Comparison of ENCODE assay signal across 17 cellular contexts in genomic region chr22:50420581-50420980, GRCh38. TPM values are rescaled to one million over a fixed set of nuclear protein-coding genes. Genes with fewer than 3 reads are reported as not detected.
DNase-seq lines count a peak whose midpoint lies in the region; ATAC-seq and TF ChIP-seq lines count a peak whose summit lies in the region.
"Had no signal": no experiment of that assay in that cellular context is flagged by ENCODE, and none has a peak within 500 bp of the region (broad histone marks: within the 10 kb centered on the region; RNA-seq: fewer than 3 reads in every experiment).

No MANE protein-coding gene starts in this region.

- H3K9ac ChIP-seq in neuronal stem cell (ENCODE audit: low read depth, low read length, poor library complexity) = peak overlapping the region; percentile 27

- H3K36me3 ChIP-seq in GM23338 (ENCODE audit: insufficient read depth) = peaks cover 9% of the 10 kb centered on the region
- peaks cover 72 to 95% of the 10 kb centered on the region in 2 donors for H3K36me3 ChIP-seq in neuronal stem cell (replicated peaks in 1 of 2; ENCODE audit: control insufficient read depth in 2 of 2, insufficient read depth in 2 of 2, low read length in 2 of 2)

- no peaks in the 10 kb centered on the region for H3K9me3 ChIP-seq in neuronal stem cell (replicated peaks in 1 of 2; ENCODE audit: control insufficient read depth in 2 of 2, insufficient read depth in 1 of 2, low read depth in 1 of 2, low read length in 2 of 2)
- H3K9me3 ChIP-seq: BLaER1 treated with 17β-estradiol and CSF1 and Interleukin-3, amounts not matched to agents 10 nM and 100 nM; HAP-1 had no signal

- no peak overlapping the region for H3K23ac ChIP-seq in neuronal stem cell (ENCODE audit: low read depth, low read length, poor library complexity)

- no peaks in the 10 kb centered on the region for H3K4me1 ChIP-seq in GM23338 (ENCODE audit: insufficient read depth)
- H3K4me1 ChIP-seq in neuronal stem cell (ENCODE audit: control insufficient read depth in 2 of 2, insufficient read depth in 1 of 2, low read depth in 1 of 2, low read length in 2 of 2) = no peaks in the 10 kb centered on the region
- H3K4me1 ChIP-seq: HAP-1 had no signal

- H3K79me2 ChIP-seq in GM23338 (replicated peaks; ENCODE audit: insufficient read depth) = no peaks in the 10 kb centered on the region

- H3K27ac Mint-ChIP-seq in activated naive CD4-positive, alpha-beta T cell treated with anti-CD3 and anti-CD28 coated beads, Interleukin-2, amount 50 U/mL, for 24 hours = peak overlapping the region; percentile 46
- no peak overlapping the region for H3K27ac Mint-ChIP-seq in activated naive CD4-positive, alpha-beta T cell treated with anti-CD3 and anti-CD28 coated beads for 36 hours
- H3K27ac Mint-ChIP-seq in GM23338 = 0 out of 2 replicates have a peak overlapping the region, but pooled peaks have one; percentile 39
- peak overlapping the region; percentile 36 for H3K27ac Mint-ChIP-seq in activated T-helper 17 cell treated with anti-CD3 and anti-CD28 coated beads, Interleukin-2, amount 50 U/mL, for 72 hours
- H3K27ac Mint-ChIP-seq: B cell; CD8-positive, alpha-beta T cell had no signal

- H3K4me1 Mint-ChIP-seq in activated naive CD4-positive, alpha-beta T cell treated with anti-CD3 and anti-CD28 coated beads, Interleukin-2, amount 50 U/mL, for 24 hours = peaks cover 5% of the 10 kb centered on the region
- H3K4me1 Mint-ChIP-seq in activated naive CD4-positive, alpha-beta T cell treated with anti-CD3 and anti-CD28 coated beads for 36 hours (ENCODE audit: low read depth) = no peaks in the 10 kb centered on the region
- H3K4me1 Mint-ChIP-seq in GM23338 = no peaks in the 10 kb centered on the region
- no peaks in the 10 kb centered on the region for H3K4me1 Mint-ChIP-seq in activated T-helper 17 cell treated with anti-CD3 and anti-CD28 coated beads, Interleukin-2, amount 50 U/mL, for 72 hours
- H3K4me1 Mint-ChIP-seq: B cell had no signal

- no peaks in the 10 kb centered on the region for H3F3A ChIP-seq in GM23338 (replicated peaks; ENCODE audit: low read depth)

- H3K27me3 ChIP-seq in GM23338 (ENCODE audit: insufficient read depth) (no peaks in the 10 kb centered on the region), neuronal stem cell (ENCODE audit: control insufficient read depth in 3 of 3, insufficient read depth in 3 of 3, low read depth in 1 of 3, low read length in 3 of 3) (no peaks in the 10 kb centered on the region)
- H3K27me3 ChIP-seq: BLaER1 treated with 17β-estradiol and CSF1 and Interleukin-3, amounts not matched to agents 10 nM and 100 nM had no signal

- CTCF ChIA-PET in activated naive CD4-positive, alpha-beta T cell treated with anti-CD3 and anti-CD28 coated beads for 36 hours (lab: Charles Lee) = interaction anchor here (0.8 kb wide), 1 partner anchor 18 kb away, joined by 4 read pairs; no protein-coding TSS in a partner anchor

- no peak overlapping the region for H2BK12ac ChIP-seq in neuronal stem cell (ENCODE audit: low read length)

- H3K4me3 ChIP-seq in GM23338 (no peak overlapping the region), neuronal stem cell (ENCODE audit: low read length in 2 of 2) (no peak overlapping the region)
- H3K4me3 ChIP-seq: BLaER1 treated with 17β-estradiol and CSF1 and Interleukin-3, amounts not matched to agents 10 nM and 100 nM; GM12878; HAP-1 had no signal

- H3K9me2 ChIP-seq in GM23338 (ENCODE audit: insufficient read depth) = no peaks in the 10 kb centered on the region

- H3K4me2 ChIP-seq in GM23338 = no peak overlapping the region
- H3K4me2 ChIP-seq in neuronal stem cell (ENCODE audit: insufficient read depth, low read length, poor library complexity, severe bottlenecking) = no peak overlapping the region
- H3K4me2 ChIP-seq: BLaER1 treated with 17β-estradiol and CSF1 and Interleukin-3, amounts not matched to agents 10 nM and 100 nM had no signal

- no peak overlapping the region for H4K8ac ChIP-seq in neuronal stem cell (ENCODE audit: low read depth, low read length)

- H2BK120ac ChIP-seq in neuronal stem cell (ENCODE audit: low read depth, low read length) = no peak overlapping the region

- H4K20me1 ChIP-seq in GM23338 (replicated peaks; ENCODE audit: insufficient read depth) = peaks cover 5% of the 10 kb centered on the region

- H2BK5ac ChIP-seq in neuronal stem cell (ENCODE audit: low read length) = no peak overlapping the region

- no peak overlapping the region for H2AK5ac ChIP-seq in neuronal stem cell (ENCODE audit: low read depth, low read length)

- intact Hi-C loops in activated naive CD4-positive, alpha-beta T cell treated with anti-CD3 and anti-CD28 coated beads for 36 hours (cut with micrococcal nuclease) = no loop called here

- H3K27ac ChIP-seq in GM23338 (ENCODE audit: low read depth) (no peak overlapping the region), neuronal stem cell (replicated peaks; ENCODE audit: low read length) (no peak overlapping the region)
- H3K27ac ChIP-seq: BLaER1 treated with 17β-estradiol and CSF1 and Interleukin-3, amounts not matched to agents 10 nM and 100 nM had no signal

- no peak overlapping the region for H4K91ac ChIP-seq in neuronal stem cell (ENCODE audit: low read depth, low read length, poor library complexity)

- H3K27me3 Mint-ChIP-seq in activated naive CD4-positive, alpha-beta T cell treated with anti-CD3 and anti-CD28 coated beads, Interleukin-2, amount 50 U/mL, for 24 hours = no peaks in the 10 kb centered on the region
- H3K27me3 Mint-ChIP-seq in activated naive CD4-positive, alpha-beta T cell treated with anti-CD3 and anti-CD28 coated beads for 36 hours (ENCODE audit: low read depth) = no peaks in the 10 kb centered on the region
- no peaks in the 10 kb centered on the region for H3K27me3 Mint-ChIP-seq in GM23338 (ENCODE audit: insufficient read depth, low read depth, poor library complexity)
- no peaks in the 10 kb centered on the region for H3K27me3 Mint-ChIP-seq in activated T-helper 17 cell treated with anti-CD3 and anti-CD28 coated beads, Interleukin-2, amount 50 U/mL, for 72 hours
- H3K27me3 Mint-ChIP-seq: B cell had no signal

- H3K4me3 Mint-ChIP-seq in activated naive CD4-positive, alpha-beta T cell treated with anti-CD3 and anti-CD28 coated beads, Interleukin-2, amount 50 U/mL, for 24 hours = no peak overlapping the region
- H3K4me3 Mint-ChIP-seq in activated naive CD4-positive, alpha-beta T cell treated with anti-CD3 and anti-CD28 coated beads for 36 hours = no peak overlapping the region
- no peak overlapping the region for H3K4me3 Mint-ChIP-seq in GM23338
- H3K4me3 Mint-ChIP-seq in activated T-helper 17 cell treated with anti-CD3 and anti-CD28 coated beads, Interleukin-2, amount 50 U/mL, for 72 hours = no peak overlapping the region
- H3K4me3 Mint-ChIP-seq: B cell; CD8-positive, alpha-beta T cell had no signal

- H3K36me3 Mint-ChIP-seq in activated naive CD4-positive, alpha-beta T cell treated with anti-CD3 and anti-CD28 coated beads, Interleukin-2, amount 50 U/mL, for 24 hours = peaks cover 12% of the 10 kb centered on the region
- H3K36me3 Mint-ChIP-seq in activated naive CD4-positive, alpha-beta T cell treated with anti-CD3 and anti-CD28 coated beads for 36 hours (ENCODE audit: low read depth) = peaks cover 18% of the 10 kb centered on the region
- H3K36me3 Mint-ChIP-seq in GM23338 (ENCODE audit: low read depth) = peaks cover 58% of the 10 kb centered on the region
- H3K36me3 Mint-ChIP-seq in activated T-helper 17 cell treated with anti-CD3 and anti-CD28 coated beads, Interleukin-2, amount 50 U/mL, for 72 hours (ENCODE audit: low read depth) = peaks cover 93% of the 10 kb centered on the region

- no peak for TF ChIP-seq CTCF in GM23338 (conservative IDR thresholded peaks at IDR 0.05; ENCODE audit: low read depth in 2 of 2)

- WGBS in neuronal stem cell (ENCODE audit: extremely low coverage in 2 of 2, insufficient read length in 2 of 2, insufficient replicate concordance in 1 of 2), 2 donors = no CpG with 5 or more reads among the region's 12 CpGs

- H3K14ac ChIP-seq in neuronal stem cell (ENCODE audit: low read length) = no peak overlapping the region

- H3K18ac ChIP-seq in neuronal stem cell (ENCODE audit: low read length) = no peak overlapping the region

- DNase-seq in activated naive CD4-positive, alpha-beta T cell treated with anti-CD3 and anti-CD28 coated beads for 36 hours = no peak
- DNase-seq in GM23338 (ENCODE audit: low spot score) = no peak
- DNase-seq in neuronal stem cell (ENCODE audit: low spot score) = no peak
- no peak for DNase-seq in activated CD4-positive, alpha-beta T cell treated with anti-CD3 and anti-CD28 coated beads for 4 hours
- no peak for DNase-seq in stimulated activated naive CD8-positive, alpha-beta T cell treated with anti-CD3 and anti-CD28 coated beads, Interleukin-15, Interleukin-2, amounts not matched to agents 100 U/mL and 50 U/mL, for 24 hours
- no peak for DNase-seq in NCI-H82 treated with DMSO at 0.1 percent for 48 hours (lab: John Stamatoyannopoulos, UW; ENCODE audit: unreplicated experiment)
- DNase-seq: CD8-positive, alpha-beta T cell; DMS 273 treated with DMSO at 0.1 percent for 48 hours; DMS53; DND-41; EL had no signal

- H3K79me1 ChIP-seq in neuronal stem cell (ENCODE audit: low read depth, low read length) = peaks cover 2% of the 10 kb centered on the region

- ATAC-seq in GM23338 = no peak
- no peak for ATAC-seq in activated T-helper 17 cell treated with anti-CD3 and anti-CD28 coated beads, Interleukin-2, amount 50 U/mL, for 72 hours (replicated peaks)
- ATAC-seq in stimulated activated naive CD8-positive, alpha-beta T cell treated with anti-CD3 and anti-CD28 coated beads, Interleukin-15, Interleukin-2, amounts not matched to agents 100 U/mL and 50 U/mL, for 24 hours = no peak
- ATAC-seq: CD8-positive, alpha-beta T cell; GM12878 had no signal

- no peaks in the 10 kb centered on the region for H3K9me3 Mint-ChIP-seq in activated naive CD4-positive, alpha-beta T cell treated with anti-CD3 and anti-CD28 coated beads, Interleukin-2, amount 50 U/mL, for 24 hours
- H3K9me3 Mint-ChIP-seq in activated naive CD4-positive, alpha-beta T cell treated with anti-CD3 and anti-CD28 coated beads for 36 hours = no peaks in the 10 kb centered on the region
- H3K9me3 Mint-ChIP-seq in GM23338 = no peaks in the 10 kb centered on the region
- no peaks in the 10 kb centered on the region for H3K9me3 Mint-ChIP-seq in activated T-helper 17 cell treated with anti-CD3 and anti-CD28 coated beads, Interleukin-2, amount 50 U/mL, for 72 hours
- H3K9me3 Mint-ChIP-seq: CD8-positive, alpha-beta T cell had no signal

- no peak overlapping the region for H2BK15ac ChIP-seq in neuronal stem cell (ENCODE audit: low read length)

- H2AFZ ChIP-seq in GM23338 = no peak overlapping the region
- H2AFZ ChIP-seq in neuronal stem cell (ENCODE audit: low read length) = no peak overlapping the region

- no peak overlapping the region for H3K4ac ChIP-seq in neuronal stem cell (ENCODE audit: low read length)

TF ChIP-seq in GM23338, 12 proteins besides CTCF, POLR2A, EP300 and RAD21 (continues in another document):
- TF ChIP-seq NANOG (IDR thresholded peaks at IDR 0.05; ENCODE audit: borderline replicate concordance) = no peak

RNA-seq across cellular contexts. Expression of gene SBF1, which starts 54.3 kb away (rescaled TPM):
- total RNA-seq in activated naive CD4-positive, alpha-beta T cell treated with anti-CD3 and anti-CD28 coated beads for 36 hours = 100 to 1,000 TPM; 100 TPM
- 83.2 and 85.4 TPM in 2 replicates for total RNA-seq in GM23338 (2014; rRNA removed; shearing (Covaris generic))
- 23.3 and 26.5 TPM in 2 replicates for polyA plus RNA-seq in GM23338 (2016; fragmentation: Nextera tagmentation; extraction: Ambion mirVana)
- 100 to 1,000 TPM in 1 of 2 donors, 10 to 100 TPM in 1; 84.2 to 126 TPM for total RNA-seq in activated T-helper 17 cell treated with anti-CD3 and anti-CD28 coated beads, Interleukin-2, amount 50 U/mL, for 72 hours
- polyA plus RNA-seq in neuronal stem cell (2013, experiment 1 of 2) = 39.3 TPM
- polyA plus RNA-seq in neuronal stem cell (2013, experiment 2 of 2) = 38.7 TPM
